10 cellular contexts compared by ENCODE assay signal in the genomic region with DNA sequence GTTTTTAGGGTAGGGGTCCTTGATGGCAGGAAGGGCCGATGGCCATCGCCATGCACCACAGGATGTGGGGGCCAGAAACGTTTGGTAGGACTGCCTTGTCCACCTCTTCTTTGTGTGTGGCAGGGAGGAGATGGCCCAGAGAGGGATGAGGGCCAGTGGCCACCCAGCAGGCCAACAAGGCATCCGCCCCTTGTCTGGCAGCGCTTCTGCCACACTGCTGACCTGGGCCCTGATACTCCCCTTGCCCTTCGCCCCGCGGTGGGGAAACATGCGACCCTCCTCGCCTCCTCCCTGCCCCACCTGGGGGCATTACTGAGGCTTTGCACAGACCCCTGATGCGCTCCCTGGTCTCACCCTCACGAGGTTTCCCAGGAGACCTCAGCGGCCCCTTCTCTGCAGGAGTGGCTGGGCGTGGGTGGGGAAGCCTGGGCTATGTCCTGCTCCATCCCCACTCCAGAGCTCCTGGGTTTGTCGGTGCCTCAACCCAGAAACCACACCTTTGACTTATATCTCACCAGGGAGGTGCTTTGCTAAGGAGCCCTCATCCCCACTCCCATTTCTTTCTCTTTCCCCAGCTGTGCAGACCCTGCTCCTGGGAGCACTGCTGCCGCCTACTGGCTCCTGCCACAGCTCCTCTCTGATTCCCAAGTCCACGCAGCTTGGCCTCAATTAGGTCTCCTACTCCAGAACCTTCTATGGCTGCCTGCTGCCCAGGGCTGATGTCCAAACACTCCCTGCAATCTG. TPM values are rescaled to one million over a fixed set of nuclear protein-coding genes. Genes with fewer than 3 reads are reported as not detected.
A peak's percentile ranks its signal among the peaks of the same experiment; 100 is the strongest.
DNase-seq lines count a peak whose midpoint lies in the region; ATAC-seq and TF ChIP-seq lines count a peak whose summit lies in the region.
"Had no signal": no experiment of that assay in that cellular context is flagged by ENCODE, and none has a peak within 500 bp of the region (broad histone marks: within the 10 kb centered on the region; RNA-seq: fewer than 3 reads in every experiment).

No MANE protein-coding gene starts in this region.

- DNase-seq in DMS 273 (lab: John Stamatoyannopoulos, UW; ENCODE audit: unreplicated experiment) (peak; percentile 13), DMS 273 treated with DMSO at 0.1 percent for 48 hours (lab: John Stamatoyannopoulos, UW) (no peak), LNCaP clone FGC (ENCODE audit: low read depth) (no peak), coronary artery (ENCODE audit: low spot score) (peak; percentile 53), omental fat pad (ENCODE audit: low spot score) (peak; percentile 10), NCI-H774 (lab: John Stamatoyannopoulos, UW) (no peak)
- DNase-seq: colonic mucosa, naive B cell had no signal

- TF ChIP-seq CTCF in LNCaP clone FGC (IDR thresholded peaks at IDR 0.05; ENCODE audit: control insufficient read depth, extremely low read depth, insufficient read depth) (peak; percentile 52), coronary artery (IDR thresholded peaks at IDR 0.05) (no peak), omental fat pad (IDR thresholded peaks at IDR 0.05) (no peak)

- H3K4me3 ChIP-seq in LNCaP clone FGC (ENCODE audit: low read depth, low read length) (no peak overlapping the region), coronary artery (no peak overlapping the region)
- H3K4me3 ChIP-seq: colonic mucosa had no signal

- ATAC-seq in omental fat pad (ENCODE audit: low FRiP score) (no peak), GM19395 (IDR thresholded peaks at IDR 0.05; ENCODE audit: unreplicated experiment) (no peak), HG02588 (IDR thresholded peaks at IDR 0.05; ENCODE audit: unreplicated experiment) (no peak)

- peak overlapping the region in 1 of 2 donors; percentile 3 for H3K27ac ChIP-seq in coronary artery
- H3K27ac ChIP-seq: colonic mucosa had no signal

RNA-seq across cellular contexts. Expression of gene FEM1B, which starts 38.7 kb away (rescaled TPM):
- 10 to 100 TPM; 32.9 to 48.5 (median 40.9) TPM for total RNA-seq in omental fat pad

Comparison
In these comparisons a context has a peak if more than half of its experiments do, and no peak if none do; other contexts are left out.
1. DNase-seq: peak in DMS 273 (single experiment), coronary artery (single experiment) and omental fat pad (single experiment); none in DMS 273 treated with DMSO at 0.1 percent for 48 hours (single experiment), LNCaP clone FGC (single experiment) and NCI-H774 (single experiment).